ENCODE assay signal across 10 cellular contexts in genomic region chr1:39707506-39707905, GRCh38. TPM values are rescaled to one million over a fixed set of nuclear protein-coding genes. Genes with fewer than 3 reads are reported as not detected.
"Had no signal": no experiment of that assay in that cellular context is flagged by ENCODE, and none has a peak within 500 bp of the region (broad histone marks: within the 10 kb centered on the region; RNA-seq: fewer than 3 reads in every experiment).

No MANE protein-coding gene starts in this region.

- DNase-seq: GM23248, GOT3, H7, HFFc6 had no signal

- H3K9me3 ChIP-seq: HAP-1 had no signal

- H3K4me3 ChIP-seq: GM23248, HAP-1 had no signal

- FAIRE-seq: HepG2 had no signal

- ATAC-seq: HCT116, HepG2 had no signal

- H3K27ac ChIP-seq: GM23248, HL-60 had no signal

- H3K36me3 ChIP-seq: HAP-1 had no signal

RNA-seq across cellular contexts. Expression of gene HPCAL4, which starts 16.3 kb away (rescaled TPM):
- total RNA-seq: GM23248, H7, HepG2, HFFc6, HT1080 had no signal
- polyA plus RNA-seq: GM23248, HepG2 had no signal

RNA-seq across cellular contexts. Expression of gene NT5C1A, which starts 35.6 kb away (rescaled TPM):
- total RNA-seq: GM23248, H7, HepG2, HFFc6, HT1080 had no signal
- polyA plus RNA-seq: GM23248, HepG2, IgD-negative memory B cell had no signal
